ENCODE assay signal across 1 cellular context in genomic region chr18:9841752-9842151, GRCh38.
TF ChIP-seq lines count a peak whose summit lies in the region.

No MANE protein-coding gene starts in this region.

TF ChIP-seq in H1, 55 proteins besides CTCF, POLR2A, EP300 and RAD21 (continued from another document):
- TF ChIP-seq, protein P1, sequence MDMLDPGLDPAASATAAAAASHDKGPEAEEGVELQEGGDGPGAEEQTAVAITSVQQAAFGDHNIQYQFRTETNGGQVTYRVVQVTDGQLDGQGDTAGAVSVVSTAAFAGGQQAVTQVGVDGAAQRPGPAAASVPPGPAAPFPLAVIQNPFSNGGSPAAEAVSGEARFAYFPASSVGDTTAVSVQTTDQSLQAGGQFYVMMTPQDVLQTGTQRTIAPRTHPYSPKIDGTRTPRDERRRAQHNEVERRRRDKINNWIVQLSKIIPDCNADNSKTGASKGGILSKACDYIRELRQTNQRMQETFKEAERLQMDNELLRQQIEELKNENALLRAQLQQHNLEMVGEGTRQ (IDR thresholded peaks at IDR 0.05; ENCODE audit: low read length), result no peak
